Comparison of ENCODE assay signal across 15 cellular contexts in the genomic region with DNA sequence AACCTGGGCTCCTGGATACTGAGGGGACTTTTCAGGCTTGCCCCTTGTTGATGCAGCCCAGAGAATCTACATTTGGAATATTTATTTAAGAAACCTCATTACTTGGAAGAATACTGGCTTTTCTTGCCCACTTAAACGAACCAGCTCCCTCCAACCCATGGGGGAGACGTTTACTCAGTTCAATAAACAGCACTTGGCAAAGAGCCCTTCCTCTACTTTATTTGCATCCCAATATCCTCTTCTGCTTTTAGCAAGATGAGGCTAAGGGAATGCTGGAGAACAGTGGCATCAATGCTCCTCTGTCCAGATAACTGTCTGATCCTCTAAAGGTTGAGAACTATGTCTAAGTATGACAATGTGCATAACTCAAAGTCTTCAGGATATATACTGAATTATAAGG. TPM values are rescaled to one million over a fixed set of nuclear protein-coding genes. Genes with fewer than 3 reads are reported as not detected.
DNase-seq lines count a peak whose midpoint lies in the region; ATAC-seq and TF ChIP-seq lines count a peak whose summit lies in the region.
"Had no signal": no experiment of that assay in that cellular context is flagged by ENCODE, and none has a peak within 500 bp of the region (broad histone marks: within the 10 kb centered on the region; RNA-seq: fewer than 3 reads in every experiment).

No MANE protein-coding gene starts in this region.

- 27% methylated on average over 2 of the region's 2 CpGs for WGBS in HUES64
- WGBS in liver = 12% methylated on average over 2 of the region's 2 CpGs

- H3K36me3 Mint-ChIP-seq in chondrocyte (ENCODE audit: low read depth) = no peaks in the 10 kb centered on the region
- H3K36me3 Mint-ChIP-seq in activated T-cell treated with anti-CD3 and anti-CD28 coated beads, Interleukin-2, amount 50 U/mL, for 4 hours (ENCODE audit: insufficient read depth) = no peaks in the 10 kb centered on the region
- H3K36me3 Mint-ChIP-seq: CD8-positive, alpha-beta T cell had no signal

- H3K27me3 Mint-ChIP-seq in chondrocyte (ENCODE audit: low read depth) = no peaks in the 10 kb centered on the region
- peaks cover 8% of the 10 kb centered on the region for H3K27me3 Mint-ChIP-seq in activated T-cell treated with anti-CD3 and anti-CD28 coated beads, Interleukin-2, amount 50 U/mL, for 4 hours (ENCODE audit: low read depth)

- ATAC-seq in activated T-cell treated with anti-CD3 and anti-CD28 coated beads, Interleukin-2, amount 50 U/mL, for 4 hours = no peak
- ATAC-seq: CD8-positive, alpha-beta T cell had no signal

- no peak for TF ChIP-seq RAD21 in liver (IDR thresholded peaks at IDR 0.05)

- H3K4me1 ChIP-seq in HUES64 (ENCODE audit: insufficient read depth, low read length) (peaks cover 59% of the 10 kb centered on the region), liver (ENCODE audit: control insufficient read depth in 4 of 4, insufficient read depth in 4 of 4, low read length in 3 of 4) (peaks cover 7 to 37% (median 18%) of the 10 kb centered on the region in 4 donors)
- H3K4me1 ChIP-seq: BE2C had no signal

- no peak for TF ChIP-seq CTCF in chondrocyte (IDR thresholded peaks at IDR 0.05)
- no peak for TF ChIP-seq CTCF in liver (IDR thresholded peaks at IDR 0.05; ENCODE audit: low read depth, low read length, missing input control)

- H3K4me1 Mint-ChIP-seq in chondrocyte (ENCODE audit: low read depth) = peaks cover 68% of the 10 kb centered on the region
- H3K4me1 Mint-ChIP-seq in activated T-cell treated with anti-CD3 and anti-CD28 coated beads, Interleukin-2, amount 50 U/mL, for 4 hours (ENCODE audit: low read depth) = no peaks in the 10 kb centered on the region

- H3K9me3 Mint-ChIP-seq in chondrocyte (ENCODE audit: low read depth) = no peaks in the 10 kb centered on the region
- no peaks in the 10 kb centered on the region for H3K9me3 Mint-ChIP-seq in activated T-cell treated with anti-CD3 and anti-CD28 coated beads, Interleukin-2, amount 50 U/mL, for 4 hours
- H3K9me3 Mint-ChIP-seq: CD8-positive, alpha-beta T cell had no signal

- H3K4me3 Mint-ChIP-seq in chondrocyte (ENCODE audit: unreplicated experiment) = no peak overlapping the region
- no peak overlapping the region for H3K4me3 Mint-ChIP-seq in activated T-cell treated with anti-CD3 and anti-CD28 coated beads, Interleukin-2, amount 50 U/mL, for 4 hours
- H3K4me3 Mint-ChIP-seq: CD8-positive, alpha-beta T cell had no signal

- H3K9me3 ChIP-seq in HUES64 (ENCODE audit: insufficient read depth, low read depth, low read length) (no peaks in the 10 kb centered on the region), liver (ENCODE audit: control insufficient read depth in 4 of 4, low read length in 3 of 4) (no peaks in the 10 kb centered on the region)
- H3K9me3 ChIP-seq: BE2C, HAP-1 had no signal

- H3K9ac ChIP-seq in HUES64 (ENCODE audit: low read depth, low read length) (no peak overlapping the region), liver (ENCODE audit: low read depth in 1 of 2, low read length in 2 of 2) (no peak overlapping the region)

- DNase-seq in chondrocyte (ENCODE audit: low spot score) (no peak), pons (ENCODE audit: low spot score) (peak; percentile 70), AG08395 (ENCODE audit: low spot score) (no peak), amniotic stem cell (lab: John Stamatoyannopoulos, UW) (no peak)
- DNase-seq in activated CD4-positive, alpha-beta T cell treated with anti-CD3 and anti-CD28 coated beads for 4 hours = no peak
- no peak for DNase-seq in activated T-cell treated with anti-CD3 and anti-CD28 coated beads, Interleukin-2, amount 50 U/mL, for 4 hours
- DNase-seq: BE2C; CD8-positive, alpha-beta T cell; DMS 273 treated with DMSO at 0.1 percent for 48 hours; NCI-H1436 treated with DMSO at 0.1 percent for 48 hours; NCI-H748 treated with DMSO at 0.1 percent for 48 hours; PC-9 had no signal

- H3K36me3 ChIP-seq in HUES64 (ENCODE audit: insufficient read depth, low read length) (no peaks in the 10 kb centered on the region), liver (ENCODE audit: control insufficient read depth in 4 of 4, insufficient read depth in 3 of 4, low read depth in 1 of 4, low read length in 3 of 4) (no peaks in the 10 kb centered on the region)
- H3K36me3 ChIP-seq: BE2C, HAP-1 had no signal

- peak overlapping the region; percentile 79 for H3K27ac Mint-ChIP-seq in chondrocyte (ENCODE audit: unreplicated experiment)
- H3K27ac Mint-ChIP-seq: CD8-positive, alpha-beta T cell had no signal

- 0 out of 2 replicates have a peak overlapping the region, but pooled peaks have one; percentile 9 for H3K27ac ChIP-seq in HUES64 (ENCODE audit: low read depth, low read length)
- H3K27ac ChIP-seq in liver (ENCODE audit: low read depth in 1 of 2, low read length in 2 of 2) = peak overlapping the region; percentile 16 to 32

- H3K27me3 ChIP-seq in HUES64 (ENCODE audit: insufficient read depth, low read length) (no peaks in the 10 kb centered on the region), liver (ENCODE audit: control insufficient read depth in 4 of 4, insufficient read depth in 4 of 4, low read length in 3 of 4) (no peaks in the 10 kb centered on the region)
- H3K27me3 ChIP-seq: BE2C had no signal

- no peak overlapping the region for H3K4me3 ChIP-seq in HUES64 (ENCODE audit: low read length)
- H3K4me3 ChIP-seq in liver (ENCODE audit: low read depth in 1 of 3, low read length in 3 of 3) = no peak overlapping the region
- H3K4me3 ChIP-seq: HAP-1, PC-9 had no signal

TF ChIP-seq in liver, 16 proteins besides CTCF, POLR2A, EP300 and RAD21:
- TF ChIP-seq, protein P1, sequence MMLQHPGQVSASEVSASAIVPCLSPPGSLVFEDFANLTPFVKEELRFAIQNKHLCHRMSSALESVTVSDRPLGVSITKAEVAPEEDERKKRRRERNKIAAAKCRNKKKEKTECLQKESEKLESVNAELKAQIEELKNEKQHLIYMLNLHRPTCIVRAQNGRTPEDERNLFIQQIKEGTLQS (IDR thresholded peaks at IDR 0.05) = no peak
- TF ChIP-seq RXRA (IDR thresholded peaks at IDR 0.05) (no peak), FOXA1 (IDR thresholded peaks at IDR 0.05) (no peak)

RNA-seq across cellular contexts. Expression of a gene that starts 22.2 kb away (rescaled TPM):
- polyA plus RNA-seq in HUES64 (2013, experiment 1 of 2) = 26.5 TPM
- 24.3 TPM for polyA plus RNA-seq in HUES64 (2013, experiment 2 of 2)
- 63.3 to 69.9 TPM (median 67.0 TPM) in 3 replicates for total RNA-seq in chondrocyte
- 10 to 100 TPM; 25.9 to 61.2 TPM for total RNA-seq in liver
- polyA plus RNA-seq in liver = 10 to 100 TPM; 12.1 to 32.3 TPM
- 10 to 100 TPM in 2 of 3 donors, 1 to 10 TPM in 1; 5.6 to 17.5 (median 11.6) TPM for total RNA-seq in activated T-cell treated with anti-CD3 and anti-CD28 coated beads, Interleukin-2, amount 50 U/mL, for 4 hours
